Comparison of ENCODE assay signal across 1 cellular context in genomic region chr17:36544049-36544319, GRCh38.
TF ChIP-seq lines count a peak whose summit lies in the region.

No MANE protein-coding gene starts in this region.

TF ChIP-seq in SK-N-SH, 30 proteins besides CTCF, POLR2A, EP300 and RAD21:
- TF ChIP-seq USF2 (IDR thresholded peaks at IDR 0.05; ENCODE audit: borderline replicate concordance, low read depth, low read length) (no peak), MXI1 (IDR thresholded peaks at IDR 0.05; ENCODE audit: low read depth, low read length) (no peak), IRF3 (IDR thresholded peaks at IDR 0.05; ENCODE audit: low read depth, low read length) (no peak), FOXJ3 (CRISPR knock-in tag; IDR thresholded peaks at IDR 0.05) (no peak), MAX (IDR thresholded peaks at IDR 0.05; ENCODE audit: low read depth) (no peak), FOSL2 (IDR thresholded peaks at IDR 0.05; ENCODE audit: borderline replicate concordance, low read depth) (no peak), RXRA (IDR thresholded peaks at IDR 0.05; ENCODE audit: borderline replicate concordance, low read depth) (no peak), PBX3 (IDR thresholded peaks at IDR 0.05) (no peak), RCOR1 (IDR thresholded peaks at IDR 0.05; ENCODE audit: low read length) (no peak), NFIC (IDR thresholded peaks at IDR 0.05; ENCODE audit: borderline replicate concordance) (no peak), TAF1 (IDR thresholded peaks at IDR 0.05; ENCODE audit: borderline replicate concordance, low read depth, low read length) (no peak), MEF2A (IDR thresholded peaks at IDR 0.05; ENCODE audit: borderline replicate concordance, low read depth) (no peak), CHD2 (IDR thresholded peaks at IDR 0.05; ENCODE audit: low read length, partially characterized antibody) (no peak), SIN3A (IDR thresholded peaks at IDR 0.05; ENCODE audit: borderline replicate concordance, low read depth, low read length) (no peak), GABPA (IDR thresholded peaks at IDR 0.05; ENCODE audit: low read depth) (no peak), ELF1 (IDR thresholded peaks at IDR 0.05) (no peak), REST (IDR thresholded peaks at IDR 0.05; ENCODE audit: low read depth, low read length) (no peak), YY1 (IDR thresholded peaks at IDR 0.05; ENCODE audit: low read depth) (no peak), GATA2 (CRISPR knock-in tag; IDR thresholded peaks at IDR 0.05) (no peak), JUND (IDR thresholded peaks at IDR 0.05) (no peak)
